ENCODE assay signal across 12 cellular contexts in the genomic region with DNA sequence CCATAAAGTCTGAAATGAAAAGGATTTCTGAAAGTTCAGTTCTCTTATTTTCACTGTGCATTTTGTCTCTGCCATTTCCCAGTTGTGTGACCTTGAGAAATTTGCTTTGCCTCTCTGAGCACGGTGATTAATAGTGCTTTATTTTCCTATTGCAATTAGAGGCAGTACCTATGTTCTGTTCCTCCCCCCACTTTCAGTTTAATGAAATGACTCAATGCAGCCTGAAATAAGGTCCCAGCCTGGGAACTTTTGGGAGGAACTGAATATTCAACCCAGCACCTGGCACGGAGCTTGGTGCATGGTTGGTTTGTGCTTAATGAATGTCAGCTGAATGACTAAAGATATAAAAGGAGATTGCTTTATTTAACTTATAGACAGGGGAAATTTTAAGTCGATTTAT.
"Had no signal": no experiment of that assay in that cellular context is flagged by ENCODE, and none has a peak within 500 bp of the region (broad histone marks: within the 10 kb centered on the region; RNA-seq: fewer than 3 reads in every experiment).

No MANE protein-coding gene starts in this region.

- H3K4me3 ChIP-seq: hepatocyte, lower lobe of right lung, pancreas, thoracic aorta had no signal

- H3K4me2 ChIP-seq: hepatocyte had no signal

- H3K36me3 ChIP-seq: lower lobe of right lung, pancreas, thoracic aorta had no signal

- DNase-seq: activated CD4-positive, alpha-beta T cell treated with anti-CD3 and anti-CD28 coated beads for 4 hours; activated CD8-positive, alpha-beta memory T cell treated with anti-CD3 and anti-CD28 coated beads, Interleukin-2, amount 50 U/mL, for 48 hours; activated CD8-positive, alpha-beta T cell treated with anti-CD3 and anti-CD28 coated beads, Interleukin-2, amount 10 ng/mL, durations not matched to agents 7 days and 5 days; activated naive CD8-positive, alpha-beta T cell treated with anti-CD3 and anti-CD28 coated beads, Interleukin-2, amount 10 ng/mL, durations not matched to agents 7 days and 5 days; anterior cingulate cortex; lower lobe of right lung; naive B cell; pancreas; stimulated activated CD4-positive, alpha-beta T cell treated with anti-CD3 and anti-CD28 coated beads, Interleukin-4, amount 100 ng/mL, for 24 hours; stimulated activated naive CD8-positive, alpha-beta T cell treated with anti-CD3 and anti-CD28 coated beads, Interleukin-15, amount 100 ng/mL, for 72 hours had no signal

- FAIRE-seq: pancreas had no signal

- H2AFZ ChIP-seq: hepatocyte had no signal

- H3K27me3 ChIP-seq: hepatocyte, pancreas had no signal

- H3K4me1 ChIP-seq: lower lobe of right lung, pancreas had no signal

- H3K9me3 ChIP-seq: lower lobe of right lung, pancreas, thoracic aorta had no signal

- H3K27ac ChIP-seq: hepatocyte, lower lobe of right lung, pancreas, thoracic aorta had no signal

- H3K79me2 ChIP-seq: hepatocyte had no signal

- ATAC-seq: activated CD8-positive, alpha-beta T cell treated with anti-CD3 and anti-CD28 coated beads, Interleukin-2, amount 10 ng/mL, durations not matched to agents 7 days and 5 days; lower lobe of right lung; pancreas; stimulated activated naive CD8-positive, alpha-beta T cell treated with anti-CD3 and anti-CD28 coated beads, Interleukin-15, amount 100 ng/mL, for 72 hours had no signal
